ENCODE assay signal across 1 cellular context in the genomic region with DNA sequence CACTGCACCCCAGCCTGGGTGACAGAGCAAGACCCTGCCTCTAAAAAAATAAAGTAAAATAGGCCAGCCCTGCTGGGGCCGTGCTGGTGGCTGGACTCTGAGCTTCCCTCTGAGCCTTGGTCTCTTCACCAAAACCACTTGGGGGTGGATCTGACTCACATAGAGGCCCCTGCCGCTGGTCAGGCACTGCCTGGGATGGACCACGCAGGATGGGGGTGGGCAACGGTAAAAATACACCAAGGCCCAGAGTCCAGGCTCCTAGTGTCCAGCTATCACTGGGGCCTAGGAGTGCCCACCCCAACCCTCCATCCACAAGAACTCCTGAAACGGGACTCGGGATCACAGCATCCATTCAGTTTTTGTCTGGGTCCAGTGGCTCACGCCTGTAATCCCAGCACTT.
TF ChIP-seq lines count a peak whose summit lies in the region.

No MANE protein-coding gene starts in this region.

TF ChIP-seq in K562, 482 proteins besides CTCF, POLR2A, EP300 and RAD21:
- TF ChIP-seq, protein P1, sequence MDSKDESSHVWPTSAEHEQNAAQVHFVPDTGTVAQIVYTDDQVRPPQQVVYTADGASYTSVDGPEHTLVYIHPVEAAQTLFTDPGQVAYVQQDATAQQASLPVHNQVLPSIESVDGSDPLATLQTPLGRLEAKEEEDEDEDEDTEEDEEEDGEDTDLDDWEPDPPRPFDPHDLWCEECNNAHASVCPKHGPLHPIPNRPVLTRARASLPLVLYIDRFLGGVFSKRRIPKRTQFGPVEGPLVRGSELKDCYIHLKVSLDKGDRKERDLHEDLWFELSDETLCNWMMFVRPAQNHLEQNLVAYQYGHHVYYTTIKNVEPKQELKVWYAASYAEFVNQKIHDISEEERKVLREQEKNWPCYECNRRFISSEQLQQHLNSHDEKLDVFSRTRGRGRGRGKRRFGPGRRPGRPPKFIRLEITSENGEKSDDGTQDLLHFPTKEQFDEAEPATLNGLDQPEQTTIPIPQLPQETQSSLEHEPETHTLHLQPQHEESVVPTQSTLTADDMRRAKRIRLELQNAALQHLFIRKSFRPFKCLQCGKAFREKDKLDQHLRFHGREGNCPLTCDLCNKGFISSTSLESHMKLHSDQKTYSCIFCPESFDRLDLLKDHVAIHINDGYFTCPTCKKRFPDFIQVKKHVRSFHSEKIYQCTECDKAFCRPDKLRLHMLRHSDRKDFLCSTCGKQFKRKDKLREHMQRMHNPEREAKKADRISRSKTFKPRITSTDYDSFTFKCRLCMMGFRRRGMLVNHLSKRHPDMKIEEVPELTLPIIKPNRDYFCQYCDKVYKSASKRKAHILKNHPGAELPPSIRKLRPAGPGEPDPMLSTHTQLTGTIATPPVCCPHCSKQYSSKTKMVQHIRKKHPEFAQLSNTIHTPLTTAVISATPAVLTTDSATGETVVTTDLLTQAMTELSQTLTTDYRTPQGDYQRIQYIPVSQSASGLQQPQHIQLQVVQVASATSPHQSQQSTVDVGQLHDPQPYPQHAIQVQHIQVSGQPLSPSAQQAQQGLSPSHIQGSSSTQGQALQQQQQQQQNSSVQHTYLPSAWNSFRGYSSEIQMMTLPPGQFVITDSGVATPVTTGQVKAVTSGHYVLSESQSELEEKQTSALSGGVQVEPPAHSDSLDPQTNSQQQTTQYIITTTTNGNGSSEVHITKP (IDR thresholded peaks at IDR 0.05; ENCODE audit: partially characterized antibody): peak; percentile 63
- TF ChIP-seq ARID2 (IDR thresholded peaks at IDR 0.05): no peak
